24 cellular contexts compared by ENCODE assay signal in genomic region chr5:138024117-138024516, GRCh38. TPM values are rescaled to one million over a fixed set of nuclear protein-coding genes. Genes with fewer than 3 reads are reported as not detected.
DNase-seq lines count a peak whose midpoint lies in the region; ATAC-seq and TF ChIP-seq lines count a peak whose summit lies in the region.
"Had no signal": no experiment of that assay in that cellular context is flagged by ENCODE, and none has a peak within 500 bp of the region (broad histone marks: within the 10 kb centered on the region; RNA-seq: fewer than 3 reads in every experiment).

No MANE protein-coding gene starts in this region.

- TF ChIP-seq RAD21 in SK-N-SH (IDR thresholded peaks at IDR 0.05; ENCODE audit: low read length), result no peak

- H3K4me2 ChIP-seq in SK-N-SH, result no peak overlapping the region; the same call in 1 of the 2 replicates
- no peak overlapping the region for H3K4me2 ChIP-seq in GM23338
- H3K4me2 ChIP-seq: KMS-11 had no signal

- H3K36me3 ChIP-seq in SK-N-SH (replicated peaks in 1 of 2; ENCODE audit: control insufficient read depth in 1 of 2, insufficient read depth in 2 of 2, low read length in 1 of 2) (peaks cover 7 to 34% of the 10 kb centered on the region in 2 experiments), GM23338 (ENCODE audit: insufficient read depth) (peaks cover 1% of the 10 kb centered on the region), psoas muscle (ENCODE audit: insufficient read depth in 1 of 2, low read depth in 1 of 2) (peaks cover 0 to 16% of the 10 kb centered on the region in 2 donors)

- peaks cover 36% of the 10 kb centered on the region for H3K4me1 Mint-ChIP-seq in GM23338

- no peaks in the 10 kb centered on the region for H3K9me3 ChIP-seq in SK-N-SH
- H3K9me3 ChIP-seq in psoas muscle, result no peaks in the 10 kb centered on the region
- H3K9me3 ChIP-seq: heart right ventricle, neutrophil, testis had no signal

- peaks cover 89% of the 10 kb centered on the region for H4K20me1 ChIP-seq in SK-N-SH (ENCODE audit: insufficient read depth)
- H4K20me1 ChIP-seq in GM23338 (replicated peaks; ENCODE audit: insufficient read depth), result peaks cover 69% of the 10 kb centered on the region

- H3K9me3 Mint-ChIP-seq in GM23338, result no peaks in the 10 kb centered on the region
- H3K9me3 Mint-ChIP-seq: activated CD4-positive, alpha-beta T cell treated with anti-CD3 and anti-CD28 coated beads, Interleukin-2, amount 10 ng/mL, durations not matched to agents 7 days and 5 days; H9 had no signal

- POLR2A ChIA-PET in SK-N-SH (lab: Yijun Ruan, JAX), result no interaction called here

- no peak overlapping the region for H3K4me3 Mint-ChIP-seq in GM23338
- H3K4me3 Mint-ChIP-seq: activated CD4-positive, alpha-beta T cell treated with anti-CD3 and anti-CD28 coated beads, Interleukin-2, amount 10 ng/mL, durations not matched to agents 7 days and 5 days; H9 had no signal

- H3K27me3 Mint-ChIP-seq in GM23338 (ENCODE audit: insufficient read depth, low read depth, poor library complexity), result peaks cover 3% of the 10 kb centered on the region
- H3K27me3 Mint-ChIP-seq: activated CD4-positive, alpha-beta T cell treated with anti-CD3 and anti-CD28 coated beads, Interleukin-2, amount 10 ng/mL, durations not matched to agents 7 days and 5 days; activated naive CD8-positive, alpha-beta T cell had no signal

- no peak overlapping the region for H2AFZ ChIP-seq in SK-N-SH (ENCODE audit: low read depth)
- H2AFZ ChIP-seq in GM23338, result no peak overlapping the region

- ATAC-seq in SK-N-SH treated with all-trans-retinoic acid at 6 μM for 48 hours (peak; percentile 71), GM23338 (no peak), psoas muscle (peak in 3 of 4 donors; percentile 42 to 69 (median 53))
- ATAC-seq: heart right ventricle, Panc1, right cardiac atrium had no signal

- peaks cover 13% of the 10 kb centered on the region; the same call in 2 of the 3 replicates for H3K36me3 Mint-ChIP-seq in GM23338 (ENCODE audit: low read depth)

- no peak overlapping the region for H3K27ac ChIP-seq in SK-N-SH (ENCODE audit: low read depth in 2 of 2, low read length in 1 of 2)
- H3K27ac ChIP-seq in GM23338 (ENCODE audit: low read depth), result 0 out of 2 replicates have a peak overlapping the region, but pooled peaks have one; percentile 8
- no peak overlapping the region for H3K27ac ChIP-seq in psoas muscle
- H3K27ac ChIP-seq: brain microvascular endothelial cell, heart right ventricle, KMS-11, neutrophil, testis had no signal

- CTCF ChIA-PET in SK-N-SH (lab: Yijun Ruan, JAX), result interaction anchor here (0.9 kb wide), 1 partner anchor 245 kb away, joined by 3 read pairs; no protein-coding TSS in a partner anchor

- no peak overlapping the region for H3K9ac ChIP-seq in SK-N-SH
- H3K9ac ChIP-seq: KMS-11 had no signal

- DNase-seq in SK-N-SH (no peak), GM23338 (ENCODE audit: low spot score) (no peak), epithelial cell of esophagus (ENCODE audit: low read depth) (peak; percentile 20), psoas muscle (no peak), NOMO-1 treated with DMSO at 0.1 percent for 48 hours (lab: John Stamatoyannopoulos, UW; ENCODE audit: unreplicated experiment) (no peak), NCI-H1105 (lab: John Stamatoyannopoulos, UW) (no peak), ureter (ENCODE audit: low spot score) (no peak)
- DNase-seq: 8988T; activated CD4-positive, alpha-beta T cell treated with anti-CD3 and anti-CD28 coated beads, Interleukin-2, amount 10 ng/mL, durations not matched to agents 7 days and 5 days; brain microvascular endothelial cell; DMS79; H9; heart right ventricle; NCI-H1417 treated with DMSO at 0.1 percent for 48 hours; NCI-H774; right cardiac atrium; testis had no signal

- H3K4me1 ChIP-seq in SK-N-SH (ENCODE audit: control insufficient read depth in 1 of 2, insufficient read depth in 2 of 2, low read depth in 1 of 2, low read length in 1 of 2) (0 out of 4 replicates have a peak, but pooled peaks cover 0 to 7% of the 10 kb centered on the region in 2 experiments), GM23338 (ENCODE audit: insufficient read depth) (peaks cover 6% of the 10 kb centered on the region), psoas muscle (peaks cover 32% of the 10 kb centered on the region)
- H3K4me1 ChIP-seq: testis had no signal

- intact Hi-C loops in psoas muscle (cut with DNase I), result no loop called here

- TF ChIP-seq CTCF in SK-N-SH (IDR thresholded peaks at IDR 0.05) (no peak), GM23338 (conservative IDR thresholded peaks at IDR 0.05; ENCODE audit: low read depth in 2 of 2) (no peak), epithelial cell of esophagus (IDR thresholded peaks at IDR 0.05; ENCODE audit: insufficient read depth, low read depth, low read length, missing control alignments) (no peak), psoas muscle (IDR thresholded peaks at IDR 0.05) (no peak)

- H3K79me2 ChIP-seq in SK-N-SH (ENCODE audit: insufficient read depth) (peaks cover 100% of the 10 kb centered on the region), GM23338 (replicated peaks; ENCODE audit: insufficient read depth) (peaks cover 100% of the 10 kb centered on the region)

- no peak overlapping the region for H3K4me3 ChIP-seq in SK-N-SH (ENCODE audit: low read depth in 2 of 2, low read length in 1 of 2)
- H3K4me3 ChIP-seq in GM23338, result no peak overlapping the region
- no peak overlapping the region for H3K4me3 ChIP-seq in epithelial cell of esophagus (ENCODE audit: low read length)
- no peak overlapping the region for H3K4me3 ChIP-seq in psoas muscle
- H3K4me3 ChIP-seq: heart right ventricle, testis had no signal

- no peak overlapping the region for H3K27ac Mint-ChIP-seq in GM23338
- H3K27ac Mint-ChIP-seq: activated CD4-positive, alpha-beta T cell treated with anti-CD3 and anti-CD28 coated beads, Interleukin-2, amount 10 ng/mL, durations not matched to agents 7 days and 5 days; activated naive CD8-positive, alpha-beta T cell had no signal

- H3K27me3 ChIP-seq in SK-N-SH (ENCODE audit: insufficient read depth) (no peaks in the 10 kb centered on the region), GM23338 (ENCODE audit: insufficient read depth) (no peaks in the 10 kb centered on the region), psoas muscle (ENCODE audit: insufficient read depth in 3 of 3, low read length in 2 of 3) (no peaks in the 10 kb centered on the region)
- H3K27me3 ChIP-seq: brain microvascular endothelial cell, heart right ventricle, neutrophil, testis had no signal

- H3K9me2 ChIP-seq in SK-N-SH (no peaks in the 10 kb centered on the region), GM23338 (ENCODE audit: insufficient read depth) (no peaks in the 10 kb centered on the region)

- H3F3A ChIP-seq in SK-N-SH (replicated peaks; ENCODE audit: insufficient read depth) (peaks cover 6% of the 10 kb centered on the region), GM23338 (replicated peaks; ENCODE audit: low read depth) (no peaks in the 10 kb centered on the region)

- no peak for TF ChIP-seq EP300 in SK-N-SH (IDR thresholded peaks at IDR 0.05; ENCODE audit: borderline replicate concordance in 1 of 2, low read depth in 1 of 2, low read length in 1 of 2)

TF ChIP-seq in SK-N-SH treated with all-trans-retinoic acid at 6 μM for 48 hours, 23 proteins besides CTCF, POLR2A, EP300 and RAD21 (continues in another document):
- TF ChIP-seq SNAI2 (CRISPR knock-in tag; IDR thresholded peaks at IDR 0.05) (no peak), ARNTL (CRISPR knock-in tag; IDR thresholded peaks at IDR 0.05; ENCODE audit: borderline replicate concordance, low read depth) (no peak), ZNF70 (CRISPR knock-in tag; IDR thresholded peaks at IDR 0.05) (no peak), BACH2 (CRISPR knock-in tag; IDR thresholded peaks at IDR 0.05; ENCODE audit: borderline replicate concordance) (no peak)

TF ChIP-seq in SK-N-SH, 30 proteins besides CTCF, POLR2A, EP300 and RAD21 (continues in another document):
- TF ChIP-seq USF2 (IDR thresholded peaks at IDR 0.05; ENCODE audit: borderline replicate concordance, low read depth, low read length), result no peak

TF ChIP-seq in GM23338, 12 proteins besides CTCF, POLR2A, EP300 and RAD21 (continues in another document):
- TF ChIP-seq ETS1 (IDR thresholded peaks at IDR 0.05), result no peak

RNA-seq across cellular contexts. Expression of gene FAM13B, which starts 8.8 kb away (rescaled TPM):
- 13.0 and 18.2 TPM in 2 replicates for polyA plus RNA-seq in SK-N-SH (2012; rRNA removed)
- polyA plus RNA-seq in SK-N-SH (2012; cell fraction: cytosol; rRNA removed), result 18.1 and 22.2 TPM in 2 replicates
- 19.0 and 30.7 TPM in 2 replicates for polyA plus RNA-seq in SK-N-SH (2012; cell fraction: nucleus; rRNA removed)
- 24.6 and 30.2 TPM in 2 replicates for total RNA-seq in GM23338 (2014; rRNA removed; shearing (Covaris generic))
- polyA plus RNA-seq in GM23338 (2016; fragmentation: Nextera tagmentation; extraction: Ambion mirVana), result 9.6 and 12.9 TPM in 2 replicates
- total RNA-seq in psoas muscle, result 1 to 10 TPM; 6.5 to 9.2 (median 8.0) TPM
- polyA plus RNA-seq in psoas muscle, result 1 to 10 TPM; 4.2 to 9.4 (median 5.3) TPM
- 76.5 TPM for total RNA-seq in ureter

RNA-seq across cellular contexts. Expression of gene WNT8A, which starts 59.7 kb away (rescaled TPM):
- polyA plus RNA-seq in SK-N-SH (2012; rRNA removed) (not detected in 2 replicates), GM23338 (2016; fragmentation: Nextera tagmentation; extraction: Ambion mirVana) (not detected in 2 replicates), psoas muscle (not detected)
- not detected in 2 replicates for polyA plus RNA-seq in SK-N-SH (2012; cell fraction: cytosol; rRNA removed)
- polyA plus RNA-seq in SK-N-SH (2012; cell fraction: nucleus; rRNA removed), result not detected in 2 replicates
- not detected in 2 replicates for total RNA-seq in GM23338 (2014; rRNA removed; shearing (Covaris generic))
- total RNA-seq in psoas muscle (not detected), ureter (not detected)
- total RNA-seq: activated CD4-positive, alpha-beta T cell treated with anti-CD3 and anti-CD28 coated beads, Interleukin-2, amount 10 ng/mL, durations not matched to agents 7 days and 5 days; fibroblast of lung; heart right ventricle; kidney epithelial cell; right cardiac atrium had no signal
- polyA plus RNA-seq: fibroblast of lung, heart right ventricle, right cardiac atrium had no signal
